In the genomic region with DNA sequence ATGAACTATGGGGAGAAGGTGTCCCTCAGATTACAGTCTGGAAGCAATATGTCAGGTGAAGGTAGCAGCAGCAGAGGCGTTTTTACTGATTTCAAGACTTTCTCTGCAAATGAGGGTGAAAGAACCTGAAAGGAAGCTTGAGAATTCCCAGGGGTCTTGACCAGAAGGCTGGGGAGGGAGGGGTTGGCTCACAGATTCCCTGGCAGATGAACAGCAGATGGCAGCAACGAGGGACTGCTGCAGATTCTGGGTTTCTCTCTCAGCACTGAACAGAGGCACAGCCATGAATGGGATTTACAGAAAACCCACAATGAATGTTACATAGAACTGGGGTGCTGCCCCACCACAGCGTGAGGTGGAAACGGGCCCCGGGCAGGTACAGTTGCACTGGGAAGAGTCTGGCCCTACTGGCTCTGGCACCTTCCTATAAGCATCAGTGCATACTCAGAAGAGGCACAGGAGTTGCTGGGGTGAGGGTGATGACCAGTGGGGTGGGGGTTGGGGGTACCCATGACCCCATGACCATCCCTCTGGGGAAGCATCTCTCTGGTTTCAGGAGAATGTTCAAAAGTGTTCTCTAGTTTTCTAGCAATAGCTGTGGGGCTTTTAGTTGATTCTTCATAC, we compare ENCODE assay signal across 8 cellular contexts.
A peak's percentile ranks its signal among the peaks of the same experiment; 100 is the strongest.
DNase-seq lines count a peak whose midpoint lies in the region; ATAC-seq lines count a peak whose summit lies in the region.

No MANE protein-coding gene starts in this region.

- peak; percentile 64 for ATAC-seq in GM21515 (IDR thresholded peaks at IDR 0.05; ENCODE audit: unreplicated experiment)

- DNase-seq in DMS53 treated with DMSO at 0.1 percent for 48 hours (lab: John Stamatoyannopoulos, UW; ENCODE audit: unreplicated experiment) (peak; percentile 0), NCI-H2171 treated with DMSO at 0.1 percent for 48 hours (lab: John Stamatoyannopoulos, UW) (peak; percentile 62), islet precursor cell (peak; percentile 72), NCI-H446 treated with DMSO at 0.1 percent for 48 hours (lab: John Stamatoyannopoulos, UW) (no peak), NCI-H510A (lab: John Stamatoyannopoulos, UW) (no peak)
- DNase-seq in activated CD4-positive, alpha-beta T cell treated with anti-CD3 and anti-CD28 coated beads, Interleukin-2, amount 50 U/mL, for 1 hour: no peak
- no peak for DNase-seq in activated T-cell treated with anti-CD3 and anti-CD28 coated beads, Interleukin-2, amount 50 U/mL, for 1 hour

Comparison
In these comparisons a context has a peak if more than half of its experiments do, and no peak if none do; other contexts are left out.
1. DNase-seq: peak in DMS53 treated with DMSO at 0.1 percent for 48 hours (single experiment), NCI-H2171 treated with DMSO at 0.1 percent for 48 hours (single experiment) and islet precursor cell (single experiment); none in NCI-H446 treated with DMSO at 0.1 percent for 48 hours (single experiment), activated CD4-positive, alpha-beta T cell treated with anti-CD3 and anti-CD28 coated beads, Interleukin-2, amount 50 U/mL, for 1 hour (single experiment), NCI-H510A (single experiment) and activated T-cell treated with anti-CD3 and anti-CD28 coated beads, Interleukin-2, amount 50 U/mL, for 1 hour (single experiment).